Comparison of ENCODE assay signal across 15 cellular contexts in the genomic region with DNA sequence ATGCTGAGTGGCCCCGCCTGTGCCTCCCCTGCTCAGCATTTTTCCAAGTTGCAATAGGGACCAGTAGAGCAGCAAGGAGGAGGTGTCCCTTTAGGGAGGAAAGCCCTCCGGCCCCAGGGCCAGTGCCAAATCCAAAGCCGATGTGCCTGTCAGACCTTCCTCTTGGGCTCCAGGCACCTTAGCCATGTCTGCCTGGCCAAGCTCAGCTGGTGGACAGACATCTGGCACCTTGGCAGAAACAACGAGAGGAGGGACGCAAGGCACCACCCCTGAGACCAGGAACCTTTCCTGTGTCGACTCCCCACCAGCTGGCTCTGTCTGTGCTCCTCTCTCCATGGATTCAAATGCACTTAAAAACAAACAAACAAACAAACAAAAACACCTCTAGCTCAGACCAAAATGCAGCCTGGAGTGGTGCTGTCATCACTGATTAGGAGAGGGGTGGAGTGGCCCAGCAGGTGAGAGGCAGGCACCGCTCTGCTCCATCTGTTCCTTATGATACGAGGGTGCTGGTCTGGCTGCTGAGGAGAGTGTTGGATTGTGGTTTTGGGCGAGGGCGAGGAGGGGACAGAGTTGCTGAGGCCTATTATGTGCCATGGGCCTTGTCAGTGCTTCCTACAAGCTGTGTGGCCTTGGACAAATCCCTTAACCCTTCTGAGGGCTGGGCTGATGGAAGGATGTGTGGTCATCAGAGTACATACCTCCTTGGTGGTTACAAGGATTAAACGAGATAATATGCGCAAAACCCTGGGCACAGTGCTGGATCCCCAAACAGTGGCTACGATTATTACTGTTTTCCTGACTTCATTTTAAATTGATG.
"Had no signal": no experiment of that assay in that cellular context is flagged by ENCODE, and none has a peak within 500 bp of the region (broad histone marks: within the 10 kb centered on the region; RNA-seq: fewer than 3 reads in every experiment).

No MANE protein-coding gene starts in this region.

- H3K4me3 Mint-ChIP-seq: activated CD4-positive, alpha-beta T cell treated with anti-CD3 and anti-CD28 coated beads, Interleukin-2, amount 10 ng/mL, durations not matched to agents 24 days and 14 days; activated T-helper 1 cell treated with anti-CD3 and anti-CD28 coated beads, Interleukin-12 subunit alpha, Interleukin-12 subunit beta, Interleukin-2, Interleukin-4 antibody, amounts not matched to agents 30 ng/mL and 10 ng/mL and 1 ng/mL, durations not matched to agents 14 hours and 24 hours and 36 hours; central memory CD8-positive, alpha-beta T cell; endodermal cell; stimulated activated naive CD8-positive, alpha-beta T cell treated with anti-CD3 and anti-CD28 coated beads, Interleukin-15, amount 100 ng/mL, for 72 hours had no signal

- H3K27me3 Mint-ChIP-seq: activated CD4-positive, alpha-beta T cell treated with anti-CD3 and anti-CD28 coated beads, Interleukin-2, amount 10 ng/mL, durations not matched to agents 24 days and 14 days; central memory CD8-positive, alpha-beta T cell; stimulated activated naive CD8-positive, alpha-beta T cell treated with anti-CD3 and anti-CD28 coated beads, Interleukin-15, amount 100 ng/mL, for 72 hours had no signal

- H3K9me3 Mint-ChIP-seq: activated CD4-positive, alpha-beta T cell treated with anti-CD3 and anti-CD28 coated beads, Interleukin-2, amount 10 ng/mL, durations not matched to agents 24 days and 14 days; activated T-helper 1 cell treated with anti-CD3 and anti-CD28 coated beads, Interleukin-12 subunit alpha, Interleukin-12 subunit beta, Interleukin-2, Interleukin-4 antibody, amounts not matched to agents 30 ng/mL and 10 ng/mL and 1 ng/mL, durations not matched to agents 14 hours and 24 hours and 36 hours; central memory CD8-positive, alpha-beta T cell; endodermal cell; stimulated activated naive CD8-positive, alpha-beta T cell treated with anti-CD3 and anti-CD28 coated beads, Interleukin-15, amount 100 ng/mL, for 72 hours had no signal

- H3K9me3 ChIP-seq: testis, upper lobe of right lung had no signal

- H3K27me3 ChIP-seq: testis, upper lobe of right lung had no signal

- ATAC-seq: esophagus mucosa; stimulated activated naive CD8-positive, alpha-beta T cell treated with anti-CD3 and anti-CD28 coated beads, Interleukin-15, amount 100 ng/mL, for 72 hours; upper lobe of right lung had no signal

- H3K4me1 Mint-ChIP-seq: activated CD4-positive, alpha-beta T cell treated with anti-CD3 and anti-CD28 coated beads, Interleukin-2, amount 10 ng/mL, durations not matched to agents 24 days and 14 days; central memory CD8-positive, alpha-beta T cell; stimulated activated naive CD8-positive, alpha-beta T cell treated with anti-CD3 and anti-CD28 coated beads, Interleukin-15, amount 100 ng/mL, for 72 hours had no signal

- H3K4me3 ChIP-seq: testis, upper lobe of right lung had no signal

- H3K27ac ChIP-seq: testis, upper lobe of right lung had no signal

- H3K4me1 ChIP-seq: testis, upper lobe of right lung had no signal

- H3K36me3 ChIP-seq: upper lobe of right lung had no signal

- DNase-seq: activated CD4-positive, alpha-beta T cell treated with anti-CD3 and anti-CD28 coated beads, Interleukin-2, amount 10 ng/mL, durations not matched to agents 24 days and 14 days; activated naive CD4-positive, alpha-beta T cell treated with Interleukin-2 at 50 U/mL for 16 hours; dermis blood vessel endothelial cell; endodermal cell; hypothalamus; kidney glomerular epithelial cell; retina; stimulated activated CD4-positive, alpha-beta T cell treated with anti-CD3 and anti-CD28 coated beads, Interleukin-15, amount 100 ng/mL, for 24 hours; stimulated activated CD4-positive, alpha-beta T cell treated with anti-CD3 and anti-CD28 coated beads, Interleukin-4, amount 100 ng/mL, for 4 hours; stimulated activated naive CD8-positive, alpha-beta T cell treated with anti-CD3 and anti-CD28 coated beads, Interleukin-15, amount 100 ng/mL, for 72 hours; testis; upper lobe of right lung had no signal

- H3K27ac Mint-ChIP-seq: activated CD4-positive, alpha-beta T cell treated with anti-CD3 and anti-CD28 coated beads, Interleukin-2, amount 10 ng/mL, durations not matched to agents 24 days and 14 days; activated T-helper 1 cell treated with anti-CD3 and anti-CD28 coated beads, Interleukin-12 subunit alpha, Interleukin-12 subunit beta, Interleukin-2, Interleukin-4 antibody, amounts not matched to agents 30 ng/mL and 10 ng/mL and 1 ng/mL, durations not matched to agents 14 hours and 24 hours and 36 hours; endodermal cell; stimulated activated naive CD8-positive, alpha-beta T cell treated with anti-CD3 and anti-CD28 coated beads, Interleukin-15, amount 100 ng/mL, for 72 hours had no signal
